ENCODE assay signal across 9 cellular contexts in the genomic region with DNA sequence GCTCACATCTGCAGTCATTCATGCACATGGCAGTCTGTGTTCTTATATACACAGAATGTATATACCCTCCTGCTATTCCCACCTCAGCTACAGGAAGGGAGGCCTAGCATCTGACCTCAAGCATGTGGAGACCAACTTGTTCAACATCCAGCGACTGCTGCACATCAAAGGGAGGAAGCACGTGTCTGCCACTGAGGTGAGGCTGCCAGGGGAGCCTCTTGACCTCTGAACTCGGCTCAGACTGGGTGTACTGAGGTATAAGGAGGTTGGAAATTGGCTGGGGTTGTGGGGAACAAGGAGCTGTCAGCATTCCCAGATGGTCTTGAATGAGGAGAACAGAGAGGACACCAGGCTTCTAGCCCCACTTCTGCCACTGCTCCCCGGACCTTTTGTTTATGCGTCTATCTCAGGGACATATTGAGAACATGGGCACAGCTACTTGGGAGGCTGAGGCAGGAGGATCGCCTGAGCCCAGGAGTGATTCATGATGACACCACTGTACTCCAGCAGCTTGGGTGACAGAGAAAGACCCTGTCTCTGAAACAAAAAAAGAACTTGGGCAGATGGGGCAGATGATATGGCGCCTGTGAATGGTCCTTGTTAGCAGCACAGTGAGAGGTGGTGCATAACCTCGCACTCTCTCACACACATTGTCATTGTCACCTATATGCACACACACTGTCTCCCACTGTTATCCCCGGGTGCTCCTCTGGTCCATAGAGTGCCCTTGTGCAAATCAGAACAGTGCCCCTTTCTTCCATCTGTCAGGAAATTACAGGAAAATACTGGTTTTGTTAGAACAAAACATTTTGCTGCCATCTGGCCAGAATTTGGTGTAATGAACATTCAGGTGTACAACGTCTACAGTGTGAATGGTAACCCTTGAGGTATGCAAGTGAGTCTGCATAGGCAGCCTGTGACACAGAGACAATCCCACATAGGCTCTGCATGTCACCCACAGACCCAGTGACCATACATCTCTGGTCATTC. TPM values are rescaled to one million over a fixed set of nuclear protein-coding genes. Genes with fewer than 3 reads are reported as not detected.
DNase-seq lines count a peak whose midpoint lies in the region; ATAC-seq, FAIRE-seq and TF ChIP-seq lines count a peak whose summit lies in the region.
"Had no signal": no experiment of that assay in that cellular context is flagged by ENCODE, and none has a peak within 500 bp of the region (broad histone marks: within the 10 kb centered on the region; RNA-seq: fewer than 3 reads in every experiment).

No MANE protein-coding gene starts in this region.

- H3K9me3 Mint-ChIP-seq in CD14-positive monocyte, result no peaks in the 10 kb centered on the region
- no peaks in the 10 kb centered on the region for H3K9me3 Mint-ChIP-seq in activated T-cell treated with anti-CD3 and anti-CD28 coated beads, Interleukin-2, amount 50 U/mL, for 72 hours

- H3K9ac ChIP-seq in HCT116 (ENCODE audit: low read length), result no peak overlapping the region

- no peak for TF ChIP-seq CTCF in CD14-positive monocyte (IDR thresholded peaks at IDR 0.05)
- no peak for TF ChIP-seq CTCF in HCT116 (IDR thresholded peaks at IDR 0.05 in 2 of 3, conservative IDR thresholded peaks at IDR 0.05 in 1 of 3; ENCODE audit: borderline replicate concordance in 1 of 3, insufficient read depth in 1 of 3, low read depth in 2 of 3, low read length in 2 of 3)
- no peak for TF ChIP-seq CTCF in lower leg skin (IDR thresholded peaks at IDR 0.05)

- peaks cover 28 to 37% of the 10 kb centered on the region in 2 donors for H3K36me3 Mint-ChIP-seq in CD14-positive monocyte
- peaks cover 3 to 14% of the 10 kb centered on the region in 2 donors for H3K36me3 Mint-ChIP-seq in activated T-cell treated with anti-CD3 and anti-CD28 coated beads, Interleukin-2, amount 50 U/mL, for 72 hours (ENCODE audit: insufficient read depth in 2 of 2)

- no peaks in the 10 kb centered on the region for H3K79me2 ChIP-seq in HCT116 (ENCODE audit: insufficient read depth, low read length)

- peaks cover 56% of the 10 kb centered on the region for H3K4me1 Mint-ChIP-seq in CD14-positive monocyte
- H3K4me1 Mint-ChIP-seq in activated T-cell treated with anti-CD3 and anti-CD28 coated beads, Interleukin-2, amount 50 U/mL, for 72 hours (ENCODE audit: low read depth), result peaks cover 62% of the 10 kb centered on the region

- no peak for TF ChIP-seq RAD21 in HCT116 (IDR thresholded peaks at IDR 0.05; ENCODE audit: low read depth)

- RAD21 ChIA-PET in HCT116 (lab: Charles Lee; ENCODE audit: low non-redundant PET in 1 of 2, low total read pairs in 2 of 2, uncharacterized antibody in 2 of 2, unreplicated experiment in 2 of 2), result interaction anchor here in 1 of 2 experiments (1.1 kb wide), 1 partner anchor 141 kb away, joined by 6 read pairs; no protein-coding TSS in a partner anchor

- H3K9me3 ChIP-seq in HCT116 (ENCODE audit: control insufficient read depth in 1 of 2, insufficient read depth in 1 of 2, low read depth in 1 of 2, low read length in 2 of 2), result no peaks in the 10 kb centered on the region
- H3K9me3 ChIP-seq: left lung had no signal

- 83 to 85% methylated on average over 10 of the region's 10 CpGs for WGBS in lower leg skin, 2 donors

- DNase-seq in CD14-positive monocyte (ENCODE audit: low spot score), result peak; percentile 35
- DNase-seq in HCT116 (ENCODE audit: low read depth, low spot score), result no peak
- no peak for DNase-seq in activated T-cell treated with anti-CD3 and anti-CD28 coated beads, Interleukin-2, amount 50 U/mL, for 72 hours
- DNase-seq in medulla oblongata (ENCODE audit: extremely low spot score), result peak; percentile 43
- no peak for DNase-seq in H54 (ENCODE audit: insufficient read length, low spot score)
- no peak for DNase-seq in lower leg skin (ENCODE audit: low spot score in 2 of 2)
- no peak for DNase-seq in stimulated activated CD8-positive, alpha-beta memory T cell treated with anti-CD3 and anti-CD28 coated beads, Interleukin-4, amount 100 ng/mL, for 48 hours

- H3K4me2 ChIP-seq in HCT116 (ENCODE audit: low read length), result no peak overlapping the region; the same call in 1 of the 2 replicates

- CTCF ChIA-PET in HCT116 (lab: Charles Lee), result interaction anchor here (0.6 to 1.6 kb wide), 16 partner anchors 9 to 302 kb away, joined by 3 to 24 read pairs (median 4); no protein-coding TSS in a partner anchor

- peak overlapping the region in 6 of 7 donors; percentile 73 to 96 (median 81) for H3K27ac Mint-ChIP-seq in CD14-positive monocyte
- no peak overlapping the region for H3K27ac Mint-ChIP-seq in activated T-cell treated with anti-CD3 and anti-CD28 coated beads, Interleukin-2, amount 50 U/mL, for 72 hours

- no peak for ATAC-seq in HCT116
- ATAC-seq in activated T-cell treated with anti-CD3 and anti-CD28 coated beads, Interleukin-2, amount 50 U/mL, for 72 hours (replicated peaks in 1 of 2), result no peak
- ATAC-seq in GM18858 (IDR thresholded peaks at IDR 0.05; ENCODE audit: unreplicated experiment), result no peak

- BruUV-seq in HCT116 (replicated peaks; lab: Mats Ljungman, UMichigan), result no TSS peak

- no peak for TF ChIP-seq POLR2A in HCT116 (IDR thresholded peaks at IDR 0.05; ENCODE audit: borderline replicate concordance, extremely low read depth, insufficient read depth, insufficient read length)
- no peak for TF ChIP-seq POLR2A in H54 (IDR thresholded peaks at IDR 0.05; ENCODE audit: low read depth, low read length)
- TF ChIP-seq POLR2A in lower leg skin (IDR thresholded peaks at IDR 0.05), result no peak

- H3K4me1 ChIP-seq in HCT116 (ENCODE audit: control insufficient read depth in 1 of 2, insufficient read depth in 2 of 2, low read length in 2 of 2), result peaks cover 11 to 41% of the 10 kb centered on the region in 2 experiments

- H2AFZ ChIP-seq in HCT116 (ENCODE audit: low read depth, low read length, poor library complexity, severe bottlenecking), result peak overlapping the region; percentile 77

- no peak for FAIRE-seq in H54 (lab: Jason Lieb, UNC)

- H3K27me3 Mint-ChIP-seq in CD14-positive monocyte (ENCODE audit: low read depth in 3 of 3), result peaks cover 0 to 3% (median 2%) of the 10 kb centered on the region in 3 donors
- H3K27me3 Mint-ChIP-seq in activated T-cell treated with anti-CD3 and anti-CD28 coated beads, Interleukin-2, amount 50 U/mL, for 72 hours (ENCODE audit: low read depth), result no peaks in the 10 kb centered on the region

- no peak overlapping the region for H3K4me3 Mint-ChIP-seq in CD14-positive monocyte
- peak overlapping the region; percentile 87 to 91 for H3K4me3 Mint-ChIP-seq in activated T-cell treated with anti-CD3 and anti-CD28 coated beads, Interleukin-2, amount 50 U/mL, for 72 hours

- POLR2A ChIA-PET in HCT116 (lab: Charles Lee), result interaction anchor here (1.0 kb wide), 1 partner anchor 27 kb away, joined by 3 read pairs; no protein-coding TSS in a partner anchor

- no peaks in the 10 kb centered on the region for H4K20me1 ChIP-seq in HCT116 (ENCODE audit: insufficient read depth)

- no peak overlapping the region for H3K27ac ChIP-seq in HCT116 (ENCODE audit: low read depth, low read length)

- H3K4me3 ChIP-seq in HCT116 (replicated peaks in 1 of 2; ENCODE audit: low read depth in 1 of 2, low read length in 2 of 2) (no peak overlapping the region), lower leg skin (ENCODE audit: low read depth, poor library complexity, severe bottlenecking) (no peak overlapping the region)
- H3K4me3 ChIP-seq: left lung had no signal

- H3K36me3 ChIP-seq in HCT116 (ENCODE audit: control insufficient read depth in 1 of 2, insufficient read depth in 2 of 2, low read length in 2 of 2), result no peaks in the 10 kb centered on the region

- H3K27me3 ChIP-seq in HCT116 (ENCODE audit: insufficient read depth, low read length), result no peaks in the 10 kb centered on the region
- H3K27me3 ChIP-seq: left lung had no signal

- intact Hi-C loops in CD14-positive monocyte (cut with micrococcal nuclease) (no loop called here), HCT116 (cut with micrococcal nuclease) (loop anchor here (1.0 kb wide), 1 partner anchor 22 kb away; no protein-coding TSS in a partner anchor), lower leg skin (cut with DNase I; ENCODE audit: low total_unique reads) (no loop called here)

- H3K9me2 ChIP-seq in HCT116 (ENCODE audit: insufficient read depth), result no peaks in the 10 kb centered on the region

TF ChIP-seq in HCT116, 20 proteins besides CTCF, POLR2A, EP300 and RAD21 (continues in another document):
- TF ChIP-seq, protein P1, sequence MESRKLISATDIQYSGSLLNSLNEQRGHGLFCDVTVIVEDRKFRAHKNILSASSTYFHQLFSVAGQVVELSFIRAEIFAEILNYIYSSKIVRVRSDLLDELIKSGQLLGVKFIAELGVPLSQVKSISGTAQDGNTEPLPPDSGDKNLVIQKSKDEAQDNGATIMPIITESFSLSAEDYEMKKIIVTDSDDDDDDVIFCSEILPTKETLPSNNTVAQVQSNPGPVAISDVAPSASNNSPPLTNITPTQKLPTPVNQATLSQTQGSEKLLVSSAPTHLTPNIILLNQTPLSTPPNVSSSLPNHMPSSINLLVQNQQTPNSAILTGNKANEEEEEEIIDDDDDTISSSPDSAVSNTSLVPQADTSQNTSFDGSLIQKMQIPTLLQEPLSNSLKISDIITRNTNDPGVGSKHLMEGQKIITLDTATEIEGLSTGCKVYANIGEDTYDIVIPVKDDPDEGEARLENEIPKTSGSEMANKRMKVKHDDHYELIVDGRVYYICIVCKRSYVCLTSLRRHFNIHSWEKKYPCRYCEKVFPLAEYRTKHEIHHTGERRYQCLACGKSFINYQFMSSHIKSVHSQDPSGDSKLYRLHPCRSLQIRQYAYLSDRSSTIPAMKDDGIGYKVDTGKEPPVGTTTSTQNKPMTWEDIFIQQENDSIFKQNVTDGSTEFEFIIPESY (IDR thresholded peaks at IDR 0.05; ENCODE audit: extremely low read depth, insufficient replicate concordance, low read length), result no peak

RNA-seq across cellular contexts. Expression of a gene that starts 5.4 kb away (rescaled TPM):
- polyA plus RNA-seq in CD14-positive monocyte, result 1 to 10 TPM; 4.4 to 7.4 TPM
- total RNA-seq in HCT116 (2021; ENCODE audit: unreplicated experiment), result 1.2 TPM
- polyA plus RNA-seq in HCT116 (2012), result 1.3 and 1.5 TPM in 2 replicates
- total RNA-seq in activated T-cell treated with anti-CD3 and anti-CD28 coated beads, Interleukin-2, amount 50 U/mL, for 72 hours, result 10 to 100 TPM; 12.5 to 16.1 TPM
- total RNA-seq in lower leg skin, result 10 to 100 TPM in 3 of 4 donors, 1 to 10 TPM in 1; 8.9 to 20.1 (median 18.0) TPM

RNA-seq across cellular contexts. Expression of a gene that starts 33.5 kb away (rescaled TPM):
- polyA plus RNA-seq in CD14-positive monocyte, result 1 to 10 TPM; 4.1 to 6.0 TPM
- total RNA-seq in HCT116 (2021; ENCODE audit: unreplicated experiment), result 15.9 TPM
- polyA plus RNA-seq in HCT116 (2012), result 15.8 TPM in 2 replicates
- 10 to 100 TPM; 15.4 to 16.8 TPM for total RNA-seq in activated T-cell treated with anti-CD3 and anti-CD28 coated beads, Interleukin-2, amount 50 U/mL, for 72 hours
- total RNA-seq in lower leg skin, result 10 to 100 TPM; 30.2 to 55.4 (median 43.8) TPM

RNA-seq across cellular contexts. Expression of a gene that starts 43.1 kb away (rescaled TPM):
- polyA plus RNA-seq in CD14-positive monocyte, result under 1 TPM; 0.11 to 0.14 TPM
- total RNA-seq in HCT116 (2021; ENCODE audit: unreplicated experiment) (0.61 TPM), lower leg skin (1 to 10 TPM in 1 of 4 donors, under 1 TPM in 3; 0.08 to 2.9 (median 0.57) TPM)
- polyA plus RNA-seq in HCT116 (2012), result 0.22 and 0.30 TPM in 2 replicates
- under 1 TPM; 0.43 to 0.81 TPM for total RNA-seq in activated T-cell treated with anti-CD3 and anti-CD28 coated beads, Interleukin-2, amount 50 U/mL, for 72 hours

Comparison
In these comparisons a context has a peak if more than half of its experiments do, and no peak if none do; other contexts are left out.
1. DNase-seq: peak in CD14-positive monocyte (single experiment) and medulla oblongata (single experiment); none in HCT116 (single experiment), activated T-cell treated with anti-CD3 and anti-CD28 coated beads, Interleukin-2, amount 50 U/mL, for 72 hours (0 of 2), H54 (single experiment), lower leg skin (0 of 2) and stimulated activated CD8-positive, alpha-beta memory T cell treated with anti-CD3 and anti-CD28 coated beads, Interleukin-4, amount 100 ng/mL, for 48 hours (single experiment).
2. H3K4me3 Mint-ChIP-seq: peak in activated T-cell treated with anti-CD3 and anti-CD28 coated beads, Interleukin-2, amount 50 U/mL, for 72 hours (2 of 2); none in CD14-positive monocyte (0 of 2).